ENCODE assay signal across 1 cellular context in the genomic region with DNA sequence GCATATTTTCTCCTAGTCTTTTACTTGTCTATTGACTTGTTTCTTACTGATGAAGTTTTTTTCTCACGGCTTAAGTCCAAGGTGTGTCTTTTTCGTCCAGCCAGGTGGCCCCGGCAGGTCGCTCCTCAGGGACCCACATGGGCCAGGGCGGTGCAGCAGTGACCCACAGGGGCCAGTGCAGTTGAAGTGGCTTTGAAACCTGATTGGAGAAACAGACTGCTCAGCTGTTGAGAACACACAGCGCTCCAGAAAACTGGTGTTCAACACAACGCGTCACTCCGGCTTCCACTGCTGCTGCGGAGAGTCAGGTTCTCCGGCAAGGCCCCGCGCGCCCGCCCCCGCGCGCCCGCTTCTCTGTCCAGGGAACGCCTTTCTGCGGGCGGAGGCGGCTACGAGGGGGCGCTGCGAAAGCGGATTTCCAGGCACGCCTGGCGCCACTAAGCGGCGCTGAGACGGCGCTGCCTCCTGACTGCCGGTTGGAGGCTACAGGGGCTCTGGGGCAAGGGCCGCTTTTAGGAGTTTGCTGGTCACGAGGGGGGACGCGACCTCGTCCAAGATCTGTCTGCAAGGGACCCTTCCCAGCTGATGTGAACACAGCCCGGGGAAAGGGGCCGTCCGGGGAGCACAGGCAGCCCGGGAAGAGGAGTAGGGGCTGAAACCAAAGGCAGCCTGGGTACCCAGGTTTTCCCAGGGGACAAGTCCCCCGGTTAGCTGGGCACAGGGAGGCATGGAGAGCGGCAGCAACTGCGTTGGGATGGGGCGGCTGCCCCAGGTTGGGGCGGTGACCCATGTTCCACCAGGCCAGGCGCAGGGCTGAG.
A peak's percentile ranks its signal among the peaks of the same experiment; 100 is the strongest.
TF ChIP-seq lines count a peak whose summit lies in the region.

No MANE protein-coding gene starts in this region.

TF ChIP-seq in A549, 52 proteins besides CTCF, POLR2A, EP300 and RAD21:
- TF ChIP-seq, protein P1, sequence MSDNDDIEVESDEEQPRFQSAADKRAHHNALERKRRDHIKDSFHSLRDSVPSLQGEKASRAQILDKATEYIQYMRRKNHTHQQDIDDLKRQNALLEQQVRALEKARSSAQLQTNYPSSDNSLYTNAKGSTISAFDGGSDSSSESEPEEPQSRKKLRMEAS (IDR thresholded peaks at IDR 0.05), result 0 out of 2 replicates have a peak, but pooled peaks have one; percentile 19
